Comparison of ENCODE assay signal across 1 cellular context in the genomic region with DNA sequence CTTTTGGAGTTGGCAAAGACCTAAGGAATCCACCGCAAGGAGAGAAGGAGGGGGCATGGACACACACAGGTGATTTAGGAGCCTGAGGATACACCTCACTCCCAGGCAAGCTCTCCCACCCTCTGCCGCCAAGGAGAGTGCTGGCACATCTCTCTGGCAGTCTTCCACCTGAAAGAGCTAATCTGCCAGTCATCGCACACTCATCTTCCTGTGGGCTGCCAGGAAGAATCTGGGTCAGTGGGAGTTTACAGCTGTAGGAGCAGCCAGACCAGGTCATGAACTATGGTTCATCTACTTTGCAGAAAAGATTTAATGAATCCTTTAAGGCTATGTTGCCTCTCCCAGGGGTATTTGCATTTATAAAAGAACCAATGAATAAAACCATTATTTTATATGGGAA.
TF ChIP-seq lines count a peak whose summit lies in the region.

No MANE protein-coding gene starts in this region.

TF ChIP-seq in A549, 52 proteins besides CTCF, POLR2A, EP300 and RAD21 (continued from another document):
- no peak for TF ChIP-seq BHLHE40 (IDR thresholded peaks at IDR 0.05; ENCODE audit: low read depth, low read length)
- TF ChIP-seq ZSCAN20 (CRISPR knock-in tag; IDR thresholded peaks at IDR 0.05): no peak
- no peak for TF ChIP-seq CHD2 (IDR thresholded peaks at IDR 0.05; ENCODE audit: low read length, partially characterized antibody)
- TF ChIP-seq TP53 (CRISPR knock-in tag; IDR thresholded peaks at IDR 0.05): no peak
- TF ChIP-seq MAFK (IDR thresholded peaks at IDR 0.05; ENCODE audit: partially characterized antibody): peak; percentile 17
- no peak for TF ChIP-seq NPAS2 (CRISPR knock-in tag; IDR thresholded peaks at IDR 0.05; ENCODE audit: borderline replicate concordance)
- TF ChIP-seq KDM5A (IDR thresholded peaks at IDR 0.05): no peak
- no peak for TF ChIP-seq EHF (CRISPR knock-in tag; IDR thresholded peaks at IDR 0.05)
- TF ChIP-seq NFE2L2 (conservative IDR thresholded peaks at IDR 0.05; ENCODE audit: low read length): peak; percentile 53
- no peak for TF ChIP-seq SREBF2 (IDR thresholded peaks at IDR 0.05)
